In the genomic region with DNA sequence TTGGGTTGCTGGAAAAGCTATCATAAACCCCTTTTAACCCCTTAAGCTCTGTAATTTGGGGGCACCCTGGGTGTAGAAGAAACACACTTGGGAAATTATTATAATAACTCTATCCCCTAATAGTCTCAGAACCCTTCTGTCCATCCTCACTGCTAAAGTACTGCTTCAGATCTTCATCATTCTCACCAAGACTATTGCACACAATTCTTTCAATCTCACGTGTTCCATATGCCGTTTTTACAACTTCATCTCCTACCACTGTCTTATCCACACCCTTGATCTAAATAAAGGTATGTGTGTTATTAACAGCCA, we compare ENCODE assay signal across 16 cellular contexts. TPM values are rescaled to one million over a fixed set of nuclear protein-coding genes. Genes with fewer than 3 reads are reported as not detected.
DNase-seq lines count a peak whose midpoint lies in the region; ATAC-seq and TF ChIP-seq lines count a peak whose summit lies in the region.
"Had no signal": no experiment of that assay in that cellular context is flagged by ENCODE, and none has a peak within 500 bp of the region (broad histone marks: within the 10 kb centered on the region; RNA-seq: fewer than 3 reads in every experiment).

No MANE protein-coding gene starts in this region.

- intact Hi-C loops in mammary epithelial cell (cut with micrococcal nuclease): loop anchor here (1.0 to 5.0 kb wide), 6 partner anchors 29 to 376 kb away; partner anchors contain the start of genes FAS and STAMBPL1
- intact Hi-C loops in breast epithelium (cut with DNase I; ENCODE audit: low total_unique reads): loop anchor here (10.0 kb wide), 1 partner anchor 99 kb away; no protein-coding TSS in a partner anchor

- H3K9me3 ChIP-seq in mammary epithelial cell (replicated peaks; ENCODE audit: insufficient read depth, low read length) (no peaks in the 10 kb centered on the region), breast epithelium (no peaks in the 10 kb centered on the region), neural cell (ENCODE audit: low read length) (no peaks in the 10 kb centered on the region)
- H3K9me3 ChIP-seq: adrenal gland, lower lobe of right lung, SJCRH30, thyroid gland had no signal

- in situ Hi-C loops in mammary epithelial cell (cut with MboI; ENCODE audit: low sequenced_read_pairs in 2 of 2): loop anchor here (5.0 to 25.0 kb wide), 3 partner anchors 96 to 379 kb away; partner anchors contain the start of gene CH25H (in 1 of the 2)

- no peak for TF ChIP-seq POLR2A in breast epithelium (IDR thresholded peaks at IDR 0.05)

- CTCF ChIA-PET in mammary epithelial cell (lab: Charles Lee; ENCODE audit: low non-redundant PET): interaction anchor here (0.7 to 2.5 kb wide), 2 partner anchors 58 to 97 kb away, joined by 4 to 28 read pairs; no protein-coding TSS in a partner anchor

- DNase-seq in mammary epithelial cell (no peak), breast epithelium (ENCODE audit: low spot score in 2 of 2) (no peak), occipital lobe (lab: John Stamatoyannopoulos, UW) (no peak), OCI-M2 (lab: John Stamatoyannopoulos, UW; ENCODE audit: unreplicated experiment) (no peak), NCI-H1436 treated with DMSO at 0.1 percent for 48 hours (lab: John Stamatoyannopoulos, UW) (no peak)

- no peak overlapping the region for H3K4me3 ChIP-seq in mammary epithelial cell (replicated peaks in 1 of 3; ENCODE audit: insufficient read depth in 1 of 3, low read depth in 2 of 3, low read length in 3 of 3)
- no peak overlapping the region for H3K4me3 ChIP-seq in breast epithelium
- H3K4me3 ChIP-seq in KMS-11 (IDR thresholded peaks at IDR 0.05; ENCODE audit: insufficient read depth, low read depth, low read length): no peak overlapping the region
- no peak overlapping the region for H3K4me3 ChIP-seq in neural cell (ENCODE audit: low read length)
- H3K4me3 ChIP-seq: adrenal gland, lower lobe of right lung, neural progenitor cell, SJCRH30, thyroid gland had no signal

- H3K9ac ChIP-seq in mammary epithelial cell (ENCODE audit: insufficient read depth, low read length) (no peak overlapping the region), KMS-11 (no peak overlapping the region), neural cell (ENCODE audit: low read length) (no peak overlapping the region)
- H3K9ac ChIP-seq: neural progenitor cell had no signal

- H3K27me3 ChIP-seq in mammary epithelial cell (ENCODE audit: insufficient read depth, low read length) (no peaks in the 10 kb centered on the region), breast epithelium (no peaks in the 10 kb centered on the region), KMS-11 (ENCODE audit: insufficient read depth, low read depth) (no peaks in the 10 kb centered on the region), neural cell (ENCODE audit: insufficient read depth, low read depth, low read length) (no peaks in the 10 kb centered on the region)
- H3K27me3 ChIP-seq: adrenal gland, SJCRH30, thyroid gland had no signal

- H4K20me1 ChIP-seq in mammary epithelial cell (ENCODE audit: insufficient read depth, low read length) (no peaks in the 10 kb centered on the region), KMS-11 (ENCODE audit: insufficient read depth) (no peaks in the 10 kb centered on the region), neural cell (ENCODE audit: insufficient read depth) (no peaks in the 10 kb centered on the region)

- TF ChIP-seq CTCF in mammary epithelial cell (conservative IDR thresholded peaks at IDR 0.05 in 1 of 2, IDR thresholded peaks at IDR 0.05 in 1 of 2; ENCODE audit: extremely low read depth in 1 of 2, insufficient read depth in 1 of 2, low read depth in 1 of 2, low read length in 2 of 2): no peak
- TF ChIP-seq CTCF in breast epithelium (IDR thresholded peaks at IDR 0.05): no peak
- TF ChIP-seq CTCF in KMS-11 (conservative IDR thresholded peaks at IDR 0.05; ENCODE audit: low read depth, low read length): 0 out of 2 replicates have a peak, but pooled peaks have one; percentile 6
- TF ChIP-seq CTCF in neural cell (IDR thresholded peaks at IDR 0.05; ENCODE audit: poor library complexity, severe bottlenecking): no peak

- H2AFZ ChIP-seq in mammary epithelial cell (ENCODE audit: low read depth, low read length) (peak overlapping the region; percentile 22), KMS-11 (ENCODE audit: low read depth) (no peak overlapping the region), neural cell (ENCODE audit: low read depth, low read length) (no peak overlapping the region)
- H2AFZ ChIP-seq: neural progenitor cell had no signal

- no peak for TF ChIP-seq EP300 in neural cell (conservative IDR thresholded peaks at IDR 0.05; ENCODE audit: poor library complexity, severe bottlenecking)

- no peak overlapping the region for H3K4me2 ChIP-seq in mammary epithelial cell (ENCODE audit: insufficient read depth, low read depth, low read length)
- H3K4me2 ChIP-seq in KMS-11: no peak overlapping the region
- no peak overlapping the region for H3K4me2 ChIP-seq in neural cell (ENCODE audit: low read length)
- H3K4me2 ChIP-seq: neural progenitor cell had no signal

- no TSS peak for BruUV-seq in mammary epithelial cell (replicated peaks; lab: Mats Ljungman, UMichigan)

- H3K79me2 ChIP-seq in mammary epithelial cell (ENCODE audit: insufficient read depth, low read length): no peaks in the 10 kb centered on the region
- H3K79me2 ChIP-seq in KMS-11 (ENCODE audit: insufficient read depth, low read depth): no peaks in the 10 kb centered on the region
- H3K79me2 ChIP-seq in neural cell (replicated peaks; ENCODE audit: insufficient read depth, low read length): no peaks in the 10 kb centered on the region

- no peaks in the 10 kb centered on the region for H3K4me1 ChIP-seq in mammary epithelial cell (ENCODE audit: insufficient read depth, low read length)
- H3K4me1 ChIP-seq in breast epithelium: no peaks in the 10 kb centered on the region
- H3K4me1 ChIP-seq in KMS-11 (ENCODE audit: low read depth, poor library complexity, severe bottlenecking): peaks cover 12% of the 10 kb centered on the region
- H3K4me1 ChIP-seq: lower lobe of right lung, neural progenitor cell, SJCRH30, thyroid gland had no signal

- 3% methylated on average over 2 of the region's 2 CpGs for WGBS in mammary epithelial cell (ENCODE audit: low coverage, missing lambda C conversion rate)

- TF ChIP-seq RAD21 in neural cell (conservative IDR thresholded peaks at IDR 0.05): no peak

- no peak overlapping the region for H3K27ac ChIP-seq in mammary epithelial cell (ENCODE audit: insufficient read depth, low read depth, low read length)
- no peak overlapping the region for H3K27ac ChIP-seq in breast epithelium
- H3K27ac ChIP-seq in KMS-11: no peak overlapping the region
- no peak overlapping the region for H3K27ac ChIP-seq in neural cell (ENCODE audit: low read length)
- H3K27ac ChIP-seq: adrenal gland, lower lobe of right lung, neural progenitor cell, SJCRH30, thyroid gland had no signal

- H3K36me3 ChIP-seq in mammary epithelial cell (ENCODE audit: insufficient read depth, low read length): no peaks in the 10 kb centered on the region
- no peaks in the 10 kb centered on the region for H3K36me3 ChIP-seq in breast epithelium
- H3K36me3 ChIP-seq in KMS-11 (ENCODE audit: insufficient read depth): no peaks in the 10 kb centered on the region
- no peaks in the 10 kb centered on the region for H3K36me3 ChIP-seq in neural cell (ENCODE audit: insufficient read depth, low read length)
- H3K36me3 ChIP-seq: adrenal gland, lower lobe of right lung, neural progenitor cell, SJCRH30, thyroid gland had no signal

- dilution Hi-C loops in mammary epithelial cell (cut with HindIII; ENCODE audit: low sequenced_read_pairs): loop anchor here (25.0 kb wide), 1 partner anchor 176 kb away; no protein-coding TSS in a partner anchor

- ATAC-seq in GM21723 (IDR thresholded peaks at IDR 0.05; ENCODE audit: unreplicated experiment): peak; percentile 22

- no peaks in the 10 kb centered on the region for H3F3A ChIP-seq in neural cell (ENCODE audit: insufficient read depth, low read length, poor library complexity, severe bottlenecking)

- no peaks in the 10 kb centered on the region for H3K9me2 ChIP-seq in neural cell (ENCODE audit: insufficient read depth, low read length)

RNA-seq across cellular contexts. Expression of gene ANKRD22, which starts 15.8 kb away (rescaled TPM):
- under 1 TPM in 1 of 2 donors, not detected in 1; 0.87 TPM for total RNA-seq in mammary epithelial cell
- polyA plus RNA-seq in mammary epithelial cell: 2.7 TPM
- not detected for polyA minus RNA-seq in mammary epithelial cell
- total RNA-seq in breast epithelium: 1 to 10 TPM in 1 of 3 donors, under 1 TPM in 1, not detected in 1; 0.59 to 1.6 TPM
- 0.57 and 1.3 TPM in 2 replicates for polyA plus RNA-seq in neural cell
- not detected in 2 replicates for polyA minus RNA-seq in neural cell
- total RNA-seq in occipital lobe: 0.16 TPM
- total RNA-seq: cerebellum, SJCRH30, thyroid gland had no signal

RNA-seq across cellular contexts. Expression of gene LIPM, which starts 33.3 kb away (rescaled TPM):
- total RNA-seq in mammary epithelial cell: not detected
- polyA plus RNA-seq in mammary epithelial cell: not detected
- not detected for polyA minus RNA-seq in mammary epithelial cell
- not detected for total RNA-seq in breast epithelium
- polyA plus RNA-seq in neural cell: not detected in 2 replicates
- polyA minus RNA-seq in neural cell: not detected in 2 replicates
- not detected for total RNA-seq in occipital lobe
- total RNA-seq: activated CD4-positive, alpha-beta T cell treated with anti-CD3 and anti-CD28 coated beads, Interleukin-2, amount 10 ng/mL, durations not matched to agents 7 days and 5 days; activated T-cell treated with anti-CD3 and anti-CD28 coated beads, Interleukin-2, amount 50 U/mL, for 4 hours; adrenal gland; cerebellum; lower lobe of right lung; SJCRH30; thyroid gland had no signal
- polyA plus RNA-seq: adrenal gland had no signal

RNA-seq across cellular contexts. Expression of gene STAMBPL1, which starts 44.2 kb away (rescaled TPM):
- 1 to 10 TPM; 2.2 to 2.9 TPM for total RNA-seq in mammary epithelial cell
- polyA plus RNA-seq in mammary epithelial cell: 4.2 TPM
- polyA minus RNA-seq in mammary epithelial cell: not detected
- total RNA-seq in breast epithelium: 10 to 100 TPM; 17.1 to 21.0 (median 17.9) TPM
- 21.9 and 22.4 TPM in 2 replicates for polyA plus RNA-seq in neural cell
- 47.7 and 52.1 TPM in 2 replicates for polyA minus RNA-seq in neural cell
- total RNA-seq in occipital lobe: 7.8 TPM
